ENCODE assay signal across 8 cellular contexts in the genomic region with DNA sequence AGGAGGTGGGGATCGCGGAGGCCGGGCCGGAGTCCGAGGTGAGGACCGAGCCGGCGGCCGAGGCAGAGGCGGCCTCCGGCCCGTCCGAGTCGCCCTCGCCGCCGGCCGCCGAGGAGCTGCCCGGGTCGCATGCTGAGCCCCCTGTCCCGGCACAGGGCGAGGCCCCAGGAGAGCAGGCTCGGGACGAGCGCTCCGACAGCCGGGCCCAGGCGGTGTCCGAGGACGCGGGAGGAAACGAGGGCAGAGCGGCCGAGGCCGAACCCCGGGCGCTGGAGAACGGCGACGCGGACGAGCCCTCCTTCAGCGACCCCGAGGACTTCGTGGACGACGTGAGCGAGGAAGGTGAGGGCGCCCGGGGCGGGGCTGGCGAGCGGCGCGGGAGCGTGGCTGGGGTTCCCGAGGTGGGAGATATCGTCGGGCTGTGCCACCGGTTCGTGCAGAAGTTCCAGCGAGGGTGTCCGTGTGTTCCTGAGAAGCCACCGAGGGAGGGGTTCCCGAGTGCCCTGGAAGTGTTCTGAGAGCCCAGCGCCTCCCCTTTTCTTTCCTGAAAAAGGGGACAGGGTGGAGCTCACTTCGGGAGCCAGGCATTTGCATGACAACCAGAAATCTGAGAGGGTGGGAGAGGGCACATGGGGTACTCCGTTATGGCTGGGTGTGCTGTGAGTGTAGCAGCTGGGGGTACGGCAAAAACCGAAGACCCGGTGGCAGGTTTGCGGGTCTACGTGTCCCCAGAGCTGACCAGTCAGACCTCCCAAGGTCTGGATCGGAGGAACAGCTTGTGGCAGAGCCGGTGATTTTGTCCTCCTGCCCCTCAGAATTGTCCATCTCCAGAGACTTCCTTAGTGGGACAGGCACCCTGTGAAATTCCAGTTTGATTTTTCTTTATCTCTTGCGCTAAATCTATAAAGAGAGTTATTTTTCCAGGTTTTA. TPM values are rescaled to one million over a fixed set of nuclear protein-coding genes. Genes with fewer than 3 reads are reported as not detected.
A peak's percentile ranks its signal among the peaks of the same experiment; 100 is the strongest.
DNase-seq lines count a peak whose midpoint lies in the region; ATAC-seq, FAIRE-seq and TF ChIP-seq lines count a peak whose summit lies in the region.

No MANE protein-coding gene starts in this region.

- RAD21 ChIA-PET in GM12878 (lab: Charles Lee; ENCODE audit: unreplicated experiment) = interaction anchor here (0.7 to 3.5 kb wide), 5 partner anchors 9 to 113 kb away, joined by 3 to 28 read pairs (median 3); no protein-coding TSS in a partner anchor

- no peaks in the 10 kb centered on the region for H3K36me3 ChIP-seq in Caco-2 (ENCODE audit: control insufficient read depth, insufficient read depth, low read length)
- peaks cover 48% of the 10 kb centered on the region for H3K36me3 ChIP-seq in HAP-1 (replicated peaks)
- H3K36me3 ChIP-seq in OCI-LY3 (replicated peaks; ENCODE audit: low read depth, low read length) = peaks cover 31% of the 10 kb centered on the region
- H3K36me3 ChIP-seq in GM12878 (ENCODE audit: control insufficient read depth in 2 of 2, insufficient read depth in 2 of 2, low read length in 1 of 2) = peaks cover 4 to 13% of the 10 kb centered on the region in 2 experiments; a peak in 2 of 4 replicates
- H3K36me3 ChIP-seq in HepG2 (replicated peaks in 1 of 2; ENCODE audit: control insufficient read depth in 1 of 2, insufficient read depth in 2 of 2, low read length in 2 of 2) = peaks cover 8 to 33% of the 10 kb centered on the region in 2 experiments; a peak in 4 of 5 replicates
- H3K36me3 ChIP-seq in stomach = peaks cover 0 to 28% (median 19%) of the 10 kb centered on the region in 4 donors

- H3K9me3 Mint-ChIP-seq in Caco-2 (ENCODE audit: unreplicated experiment) = no peaks in the 10 kb centered on the region

- SMC1A ChIA-PET in GM12878 (lab: Charles Lee; ENCODE audit: uncharacterized antibody, unreplicated experiment) = interaction anchor here (0.8 to 1.4 kb wide), 4 partner anchors 7 to 145 kb away, joined by 3 to 5 read pairs (median 4); no protein-coding TSS in a partner anchor

- H3K4me1 ChIP-seq in Caco-2 (no peaks in the 10 kb centered on the region), HAP-1 (peaks cover 21% of the 10 kb centered on the region), OCI-LY3 (ENCODE audit: low read length) (peaks cover 13% of the 10 kb centered on the region; the same call in 1 of the 2 replicates), GM12878 (ENCODE audit: control insufficient read depth, insufficient read depth, low read length) (peaks cover 12% of the 10 kb centered on the region), HepG2 (ENCODE audit: insufficient read depth, low read length) (peaks cover 62% of the 10 kb centered on the region), stomach (peaks cover 36 to 64% (median 55%) of the 10 kb centered on the region in 4 donors)

- peak; percentile 3; the same call in 2 of the 3 replicates for ATAC-seq in GM12878
- no peak for ATAC-seq in HepG2

- H2AFZ ChIP-seq in OCI-LY3 (ENCODE audit: low read depth, low read length) = no peak overlapping the region
- H2AFZ ChIP-seq in GM12878 (ENCODE audit: control insufficient read depth, low read depth, low read length) = no peak overlapping the region
- H2AFZ ChIP-seq in HepG2 (ENCODE audit: low read length) = no peak overlapping the region

- peaks cover 65% of the 10 kb centered on the region for H3K36me3 Mint-ChIP-seq in Caco-2 (ENCODE audit: insufficient read depth, unreplicated experiment)

- POLR2A ChIA-PET in Caco-2 (lab: Charles Lee) = interaction anchor here (1.0 to 1.1 kb wide), 2 partner anchors 113 to 123 kb away, joined by 3 read pairs; partner anchors contain the start of gene MAD1L1
- POLR2A ChIA-PET in GM12878 (lab: Charles Lee) = interaction anchor here (0.7 to 1.0 kb wide), 4 partner anchors 48 to 1478 kb away, joined by 3 to 4 read pairs (median 4); partner anchors contain the start of gene CHST12
- POLR2A ChIA-PET in HepG2 (lab: Yijun Ruan, JAX) = no interaction called here

- TF ChIP-seq CTCF in Caco-2 (IDR thresholded peaks at IDR 0.05; ENCODE audit: insufficient read depth in 1 of 2, low read depth in 1 of 2, low read length in 1 of 2, severe bottlenecking in 1 of 2, unreplicated experiment in 1 of 2) (no peak), OCI-LY3 (IDR thresholded peaks at IDR 0.05; ENCODE audit: low read depth, low read length) (no peak), GM12878 (IDR thresholded peaks at IDR 0.05 in 2 of 3, conservative IDR thresholded peaks at IDR 0.05 in 1 of 3; ENCODE audit: control insufficient read depth in 2 of 3, extremely low read depth in 1 of 3, insufficient read depth in 1 of 3, low read depth in 3 of 3, low read length in 3 of 3) (no peak), HepG2 (CRISPR knock-in tag; IDR thresholded peaks at IDR 0.05) (peak; percentile 5; the same call in 1 of the 2 replicates), stomach (IDR thresholded peaks at IDR 0.05) (no peak), GM20000 (IDR thresholded peaks at IDR 0.05; ENCODE audit: extremely low read depth, missing control alignments) (no peak)

- H3K4me3 ChIP-seq in Caco-2 (ENCODE audit: low read depth, low read length) = peak overlapping the region; percentile 99
- peak overlapping the region; percentile 56 for H3K4me3 ChIP-seq in HAP-1
- peak overlapping the region; percentile 97 for H3K4me3 ChIP-seq in OCI-LY3 (ENCODE audit: low read length)
- H3K4me3 ChIP-seq in GM12878 = peak overlapping the region; percentile 93
- H3K4me3 ChIP-seq in HepG2 (replicated peaks in 1 of 3; ENCODE audit: insufficient read depth in 1 of 3, low read depth in 2 of 3, low read length in 3 of 3) = peak overlapping the region; percentile 96 to 98 (median 97)
- H3K4me3 ChIP-seq in stomach = peak overlapping the region; percentile 88 to 100 (median 100)

- BruUV-seq in Caco-2 (replicated peaks; lab: Mats Ljungman, UMichigan) = TSS peak; percentile 34
- BruUV-seq in GM12878 (replicated peaks; lab: Mats Ljungman, UMichigan) = TSS peak; percentile 61
- TSS peak; percentile 57 for BruUV-seq in HepG2 (replicated peaks; lab: Mats Ljungman, UMichigan)

- FAIRE-seq in GM12878 (lab: Jason Lieb, UNC) (no peak), HepG2 (lab: Jason Lieb, UNC) (no peak)

- peaks cover 72% of the 10 kb centered on the region for H3K79me2 ChIP-seq in OCI-LY3 (ENCODE audit: low read length)
- peaks cover 69% of the 10 kb centered on the region for H3K79me2 ChIP-seq in GM12878 (ENCODE audit: control insufficient read depth, insufficient read depth, low read length)
- H3K79me2 ChIP-seq in HepG2 (ENCODE audit: insufficient read depth, low read length) = peaks cover 68% of the 10 kb centered on the region

- CTCF ChIA-PET in Caco-2 (lab: Charles Lee) = interaction anchor here (0.6 to 0.9 kb wide), 2 partner anchors 79 to 114 kb away, joined by 3 to 4 read pairs; no protein-coding TSS in a partner anchor
- CTCF ChIA-PET in GM12878 (lab: Yijun Ruan, JAX) = interaction anchor here (0.6 to 1.5 kb wide), 7 partner anchors 8 to 114 kb away, joined by 3 to 10 read pairs (median 4); no protein-coding TSS in a partner anchor
- CTCF ChIA-PET in HepG2 (lab: Yijun Ruan, JAX; ENCODE audit: low intra/inter-chr PET ratio, low total read pairs) = no interaction called here

- peak overlapping the region; percentile 100 for H3K27ac Mint-ChIP-seq in Caco-2 (ENCODE audit: unreplicated experiment)

- TF ChIP-seq RAD21 in GM12878 (IDR thresholded peaks at IDR 0.05; ENCODE audit: insufficient read depth, low read depth, low read length) (no peak), HepG2 (CRISPR knock-in tag; IDR thresholded peaks at IDR 0.05) (no peak)

- H3K27me3 Mint-ChIP-seq in Caco-2 (ENCODE audit: insufficient read depth, unreplicated experiment) = no peaks in the 10 kb centered on the region

- H3K4me1 Mint-ChIP-seq in Caco-2 (ENCODE audit: low read depth, unreplicated experiment) = peaks cover 8% of the 10 kb centered on the region

- TF ChIP-seq POLR2A in GM12878 (IDR thresholded peaks at IDR 0.05; ENCODE audit: low read depth, low read length) (peak; percentile 55), HepG2 (IDR thresholded peaks at IDR 0.05; ENCODE audit: insufficient read depth in 1 of 2, low read depth in 2 of 2, low read length in 2 of 2) (peak in 1 of 2 experiments; percentile 13; a peak in 1 of 4 replicates), stomach (IDR thresholded peaks at IDR 0.05) (no peak)

- H3K4me2 ChIP-seq in OCI-LY3 (ENCODE audit: low read length) (peak overlapping the region; percentile 98), GM12878 (ENCODE audit: control insufficient read depth, insufficient read depth) (peak overlapping the region; percentile 75), HepG2 (ENCODE audit: low read depth, low read length) (peak overlapping the region; percentile 80)

- H3K9me3 ChIP-seq in Caco-2 (no peaks in the 10 kb centered on the region), HAP-1 (no peaks in the 10 kb centered on the region), OCI-LY3 (ENCODE audit: insufficient read depth, low read length) (no peaks in the 10 kb centered on the region), GM12878 (replicated peaks; ENCODE audit: control insufficient read depth, insufficient read depth, low read length) (no peaks in the 10 kb centered on the region), HepG2 (ENCODE audit: low read length) (no peaks in the 10 kb centered on the region), stomach (no peaks in the 10 kb centered on the region)

- H3K9ac ChIP-seq in OCI-LY3 (ENCODE audit: low read length) (peak overlapping the region; percentile 94), GM12878 (ENCODE audit: control insufficient read depth, insufficient read depth, low read length) (peak overlapping the region; percentile 97), HepG2 (ENCODE audit: insufficient read depth, low read depth, low read length) (peak overlapping the region; percentile 100)

- in situ Hi-C loops in HAP-1 (cut with MboI; ENCODE audit: low sequenced_read_pairs) (no loop called here), GM12878 (cut with MboI) (no loop called here), HepG2 (cut with HindIII; ENCODE audit: extremely low pct_ligation_motif_present, low pct_unique_long_range_greater_than_20kb) (no loop called here)

- under 1% methylated on average over 45 of the region's 77 CpGs for WGBS in GM12878 (ENCODE audit: insufficient coverage, insufficient replicate concordance, low lambda C conversion rate, missing lambda C conversion rate)
- 4% methylated on average over 10 of the region's 77 CpGs for WGBS in HepG2 (ENCODE audit: low lambda C conversion rate)
- WGBS in stomach, 5 donors = 0 to 1% (median 1%) methylated on average over 28 to 77 of the region's 77 CpGs

- H3K27ac ChIP-seq in OCI-LY3 (ENCODE audit: low read length) (peak overlapping the region; percentile 55), GM12878 (ENCODE audit: control insufficient read depth, insufficient read depth) (peak overlapping the region; percentile 99), HepG2 (ENCODE audit: extremely low read length, insufficient read depth, low read length) (peak overlapping the region; percentile 100), stomach (peak overlapping the region; percentile 53 to 100 (median 95))

- H3K27me3 ChIP-seq in Caco-2 (replicated peaks; ENCODE audit: control insufficient read depth, insufficient read depth, low read length) (no peaks in the 10 kb centered on the region), HAP-1 (ENCODE audit: low read depth) (no peaks in the 10 kb centered on the region), OCI-LY3 (ENCODE audit: low read depth, low read length) (no peaks in the 10 kb centered on the region), GM12878 (replicated peaks in 1 of 2; ENCODE audit: control insufficient read depth in 2 of 2, insufficient read depth in 2 of 2, low read length in 1 of 2) (no peaks in the 10 kb centered on the region), HepG2 (ENCODE audit: control insufficient read depth in 1 of 2, insufficient read depth in 2 of 2, low read length in 2 of 2) (no peaks in the 10 kb centered on the region; a peak in 1 of 5 replicates), stomach (no peaks in the 10 kb centered on the region)

- intact Hi-C loops in Caco-2 (cut with micrococcal nuclease; ENCODE audit: unreplicated experiment) = no loop called here
- intact Hi-C loops in GM12878 (cut with micrococcal nuclease; ENCODE audit: unreplicated experiment) = loop anchor here (2.0 kb wide), 2 partner anchors 41 to 51 kb away; partner anchors contain the start of gene SNX8
- intact Hi-C loops in HepG2 (cut with micrococcal nuclease; ENCODE audit: unreplicated experiment) = loop anchor here (2.0 kb wide), 1 partner anchor 113 kb away; the partner anchor contains the start of genes MRM2 and NUDT1
- intact Hi-C loops in stomach (cut with DNase I; ENCODE audit: low total_unique reads) = no loop called here

- H4K20me1 ChIP-seq in OCI-LY3 (ENCODE audit: insufficient read depth, low read length) (peaks cover 41% of the 10 kb centered on the region), GM12878 (ENCODE audit: control insufficient read depth, insufficient read depth) (peaks cover 3% of the 10 kb centered on the region; the same call in 1 of the 2 replicates), HepG2 (ENCODE audit: insufficient read depth, low read length) (peaks cover 46% of the 10 kb centered on the region)

- TF ChIP-seq EP300 in GM12878 (IDR thresholded peaks at IDR 0.05; ENCODE audit: borderline replicate concordance in 1 of 2, control insufficient read depth in 1 of 2, low read depth in 2 of 2, low read length in 2 of 2) (no peak), HepG2 (IDR thresholded peaks at IDR 0.05; ENCODE audit: low read depth in 2 of 2, low read length in 2 of 2) (no peak), HepG2 (CRISPR knock-in tag; IDR thresholded peaks at IDR 0.05; ENCODE audit: borderline replicate concordance) (no peak), stomach (IDR thresholded peaks at IDR 0.05) (no peak)

- DNase-seq in Caco-2 (peak in 1 of 2 experiments; percentile 30), HAP-1 (ENCODE audit: low spot score in 2 of 2) (peak in 1 of 2 experiments; percentile 60), GM12878 (ENCODE audit: low read depth, low spot score) (no peak), HepG2 (ENCODE audit: low spot score) (no peak), stomach (no peak), GM20000 (ENCODE audit: low spot score) (no peak), SHP77 treated with DMSO at 0.1 percent for 48 hours (lab: John Stamatoyannopoulos, UW) (no peak)

- H3K4me3 Mint-ChIP-seq in Caco-2 (ENCODE audit: unreplicated experiment) = peak overlapping the region; percentile 94

RNA-seq across cellular contexts. Expression of gene EIF3B, which starts 0.7 kb away (rescaled TPM):
- 306 and 314 TPM in 2 replicates for total RNA-seq in Caco-2 (2022)
- 276 and 290 TPM in 2 replicates for total RNA-seq in GM12878 (2013; cell fraction: nucleolus; rRNA removed)
- total RNA-seq in GM12878 (2014; rRNA removed) = 154 and 166 TPM in 2 replicates
- total RNA-seq in GM12878 (2014; rRNA removed; fragmentation: Illumina TruSeq; extraction: Trizol) = 197 and 221 TPM in 2 replicates
- total RNA-seq in GM12878 (2021) = 232 and 251 TPM in 2 replicates
- polyA plus RNA-seq in GM12878 (2011; ENCODE audit: low read depth) = 108 TPM
- polyA plus RNA-seq in GM12878 (2011; rRNA removed) = 138 and 140 TPM in 2 replicates
- polyA plus RNA-seq in GM12878 (2011; cell fraction: cytosol; rRNA removed) = 110 and 132 TPM in 2 replicates
- 251 and 346 TPM in 2 replicates for polyA plus RNA-seq in GM12878 (2011; cell fraction: nucleus; rRNA removed)
- 135 and 193 TPM in 2 replicates for polyA plus RNA-seq in GM12878 (2012)
- 275 and 289 TPM in 2 replicates for polyA plus RNA-seq in GM12878 (2014; fragmentation: Illumina TruSeq; extraction: Trizol)
- polyA plus RNA-seq in GM12878 (2014; fragmentation: Nextera tagmentation; extraction: Ambion mirVana) = 10 to 100 TPM; 17.6 to 52.4 TPM
- polyA plus RNA-seq in GM12878 (2014; rRNA removed) = 167 and 173 TPM in 2 replicates
- 100 to 1,000 TPM in 1 of 2 experiments, 10 to 100 TPM in 1; 36.9 to 126 TPM for polyA plus RNA-seq in GM12878 (2016; fragmentation: Nextera tagmentation; extraction: Ambion mirVana)
- polyA minus RNA-seq in GM12878 (2011; rRNA and poly(A)+ RNA removed) = 127 and 134 TPM in 2 replicates
- polyA minus RNA-seq in GM12878 (2011; cell fraction: cytosol; rRNA and poly(A)+ RNA removed) = 52.5 and 58.8 TPM in 2 replicates
- 59.1 and 78.1 TPM in 2 replicates for polyA minus RNA-seq in GM12878 (2011; cell fraction: nucleus; rRNA and poly(A)+ RNA removed)
- total RNA-seq in HepG2 (2016; rRNA removed; fragmentation: Illumina TruSeq; extraction: Trizol) = 241 and 244 TPM in 2 replicates
- total RNA-seq in HepG2 (2016; cell fraction: cytosol; rRNA removed; fragmentation: Illumina TruSeq; extraction: Trizol; ENCODE audit: low read depth) = 49.6 and 52.0 TPM in 2 replicates
- total RNA-seq in HepG2 (2016; cell fraction: insoluble cytoplasmic fraction; rRNA removed; fragmentation: Illumina TruSeq; extraction: Trizol) = 219 and 236 TPM in 2 replicates
- total RNA-seq in HepG2 (2016; cell fraction: membrane; rRNA removed; fragmentation: Illumina TruSeq; extraction: Trizol) = 63.0 and 67.9 TPM in 2 replicates
- 134 and 151 TPM in 2 replicates for total RNA-seq in HepG2 (2016; cell fraction: nucleus; rRNA removed; fragmentation: Illumina TruSeq; extraction: Trizol)
- polyA plus RNA-seq in HepG2 (2011; rRNA removed) = 91.2 and 92.2 TPM in 2 replicates
- 70.3 and 78.7 TPM in 2 replicates for polyA plus RNA-seq in HepG2 (2011; cell fraction: cytosol; rRNA removed)
- polyA plus RNA-seq in HepG2 (2011; cell fraction: nucleus; rRNA removed) = 243 and 250 TPM in 2 replicates
- polyA plus RNA-seq in HepG2 (2012) = 151 and 176 TPM in 2 replicates
- polyA plus RNA-seq in HepG2 (2016; cell fraction: cytosol; fragmentation: Illumina TruSeq; extraction: Trizol; ENCODE audit: low read depth) = 11.2 and 14.3 TPM in 2 replicates
- 177 and 198 TPM in 2 replicates for polyA plus RNA-seq in HepG2 (2016; cell fraction: insoluble cytoplasmic fraction; fragmentation: Illumina TruSeq; extraction: Trizol; ENCODE audit: low read depth)
- polyA plus RNA-seq in HepG2 (2016; cell fraction: membrane; fragmentation: Illumina TruSeq; extraction: Trizol; ENCODE audit: low read depth) = 27.4 and 32.0 TPM in 2 replicates
- 244 and 264 TPM in 2 replicates for polyA plus RNA-seq in HepG2 (2016; cell fraction: nucleus; fragmentation: Illumina TruSeq; extraction: Trizol; ENCODE audit: insufficient read depth, low read depth)
- polyA minus RNA-seq in HepG2 (2011; rRNA and poly(A)+ RNA removed; ENCODE audit: low replicate concordance) = 152 and 244 TPM in 2 replicates
- 100 and 101 TPM in 2 replicates for polyA minus RNA-seq in HepG2 (2011; cell fraction: cytosol; rRNA and poly(A)+ RNA removed)
- polyA minus RNA-seq in HepG2 (2011; cell fraction: nucleus; rRNA and poly(A)+ RNA removed) = 124 and 130 TPM in 2 replicates
- total RNA-seq in stomach = 100 to 1,000 TPM; 115 to 373 (median 150) TPM
- 10 to 100 TPM; 64.8 to 90.1 (median 88.3) TPM for polyA plus RNA-seq in stomach

RNA-seq across cellular contexts. Expression of gene SNX8, which starts 41.1 kb away (rescaled TPM):
- total RNA-seq in Caco-2 (2022) (82.0 and 86.6 TPM in 2 replicates), GM12878 (2014; rRNA removed) (40.5 and 42.2 TPM in 2 replicates), GM12878 (2014; rRNA removed; fragmentation: Illumina TruSeq; extraction: Trizol) (46.5 and 51.6 TPM in 2 replicates), GM12878 (2021) (150 and 156 TPM in 2 replicates), HepG2 (2016; rRNA removed; fragmentation: Illumina TruSeq; extraction: Trizol) (20.6 and 33.7 TPM in 2 replicates), stomach (10 to 100 TPM in 3 of 5 donors, 1 to 10 TPM in 2; 7.7 to 72.9 (median 11.6) TPM)
- total RNA-seq in GM12878 (2013; cell fraction: nucleolus; rRNA removed) = 69.7 and 75.0 TPM in 2 replicates
- polyA plus RNA-seq in GM12878 (2011; ENCODE audit: low read depth) = 12.4 TPM
- polyA plus RNA-seq in GM12878 (2011; rRNA removed) (92.1 and 210 TPM in 2 replicates), GM12878 (2014; fragmentation: Illumina TruSeq; extraction: Trizol) (19.4 and 79.8 TPM in 2 replicates), GM12878 (2014; fragmentation: Nextera tagmentation; extraction: Ambion mirVana) (10 to 100 TPM in 1 of 2 experiments, 1 to 10 TPM in 1; 6.4 to 21.5 TPM), GM12878 (2014; rRNA removed) (115 and 118 TPM in 2 replicates), GM12878 (2016; fragmentation: Nextera tagmentation; extraction: Ambion mirVana) (100 to 1,000 TPM; 118 to 133 TPM), HepG2 (2011; rRNA removed) (45.2 and 46.2 TPM in 2 replicates), stomach (10 to 100 TPM; 11.7 to 13.4 (median 12.4) TPM)
- 146 and 248 TPM in 2 replicates for polyA plus RNA-seq in GM12878 (2011; cell fraction: cytosol; rRNA removed)
- 220 and 232 TPM in 2 replicates for polyA plus RNA-seq in GM12878 (2011; cell fraction: nucleus; rRNA removed)
- polyA plus RNA-seq in GM12878 (2012) = 101 and 127 TPM in 2 replicates
- 199 and 253 TPM in 2 replicates for polyA minus RNA-seq in GM12878 (2011; rRNA and poly(A)+ RNA removed)
- polyA minus RNA-seq in GM12878 (2011; cell fraction: cytosol; rRNA and poly(A)+ RNA removed) = 69.8 and 71.0 TPM in 2 replicates
- polyA minus RNA-seq in GM12878 (2011; cell fraction: nucleus; rRNA and poly(A)+ RNA removed) = 31.3 and 40.8 TPM in 2 replicates
- 10.1 and 10.2 TPM in 2 replicates for total RNA-seq in HepG2 (2016; cell fraction: cytosol; rRNA removed; fragmentation: Illumina TruSeq; extraction: Trizol; ENCODE audit: low read depth)
- 22.2 and 35.3 TPM in 2 replicates for total RNA-seq in HepG2 (2016; cell fraction: insoluble cytoplasmic fraction; rRNA removed; fragmentation: Illumina TruSeq; extraction: Trizol)
- total RNA-seq in HepG2 (2016; cell fraction: membrane; rRNA removed; fragmentation: Illumina TruSeq; extraction: Trizol) = 13.0 and 13.3 TPM in 2 replicates
- total RNA-seq in HepG2 (2016; cell fraction: nucleus; rRNA removed; fragmentation: Illumina TruSeq; extraction: Trizol) = 18.8 and 19.1 TPM in 2 replicates
- polyA plus RNA-seq in HepG2 (2011; cell fraction: cytosol; rRNA removed) = 17.4 and 28.0 TPM in 2 replicates
- 34.3 and 35.3 TPM in 2 replicates for polyA plus RNA-seq in HepG2 (2011; cell fraction: nucleus; rRNA removed)
- 22.7 and 25.0 TPM in 2 replicates for polyA plus RNA-seq in HepG2 (2012)
- 8.9 and 11.6 TPM in 2 replicates for polyA plus RNA-seq in HepG2 (2016; cell fraction: cytosol; fragmentation: Illumina TruSeq; extraction: Trizol; ENCODE audit: low read depth)
- 46.0 and 46.5 TPM in 2 replicates for polyA plus RNA-seq in HepG2 (2016; cell fraction: insoluble cytoplasmic fraction; fragmentation: Illumina TruSeq; extraction: Trizol; ENCODE audit: low read depth)
- 14.2 and 16.9 TPM in 2 replicates for polyA plus RNA-seq in HepG2 (2016; cell fraction: membrane; fragmentation: Illumina TruSeq; extraction: Trizol; ENCODE audit: low read depth)
- polyA plus RNA-seq in HepG2 (2016; cell fraction: nucleus; fragmentation: Illumina TruSeq; extraction: Trizol; ENCODE audit: insufficient read depth, low read depth) = 34.2 and 34.5 TPM in 2 replicates
- 102 and 111 TPM in 2 replicates for polyA minus RNA-seq in HepG2 (2011; rRNA and poly(A)+ RNA removed; ENCODE audit: low replicate concordance)
- polyA minus RNA-seq in HepG2 (2011; cell fraction: cytosol; rRNA and poly(A)+ RNA removed) = 18.2 and 21.3 TPM in 2 replicates
- 8.0 and 15.6 TPM in 2 replicates for polyA minus RNA-seq in HepG2 (2011; cell fraction: nucleus; rRNA and poly(A)+ RNA removed)

RNA-seq across cellular contexts. Expression of gene CHST12, which starts 48.1 kb away (rescaled TPM):
- total RNA-seq in Caco-2 (2022) (26.0 and 28.0 TPM in 2 replicates), GM12878 (2014; rRNA removed) (2.0 and 2.4 TPM in 2 replicates), GM12878 (2014; rRNA removed; fragmentation: Illumina TruSeq; extraction: Trizol) (0.78 and 1.1 TPM in 2 replicates), GM12878 (2021) (6.9 and 8.4 TPM in 2 replicates), HepG2 (2016; rRNA removed; fragmentation: Illumina TruSeq; extraction: Trizol) (3.7 and 6.4 TPM in 2 replicates), stomach (10 to 100 TPM in 2 of 5 donors, 1 to 10 TPM in 3; 1.7 to 23.0 (median 8.5) TPM)
- total RNA-seq in GM12878 (2013; cell fraction: nucleolus; rRNA removed) = 24.3 and 24.9 TPM in 2 replicates
- 4.6 TPM for polyA plus RNA-seq in GM12878 (2011; ENCODE audit: low read depth)
- polyA plus RNA-seq in GM12878 (2011; rRNA removed) (5.9 and 14.2 TPM in 2 replicates), GM12878 (2014; fragmentation: Illumina TruSeq; extraction: Trizol) (0.19 and 0.43 TPM in 2 replicates), GM12878 (2014; fragmentation: Nextera tagmentation; extraction: Ambion mirVana) (under 1 TPM; 0.05 to 0.33 TPM), GM12878 (2014; rRNA removed) (4.2 and 6.0 TPM in 2 replicates), GM12878 (2016; fragmentation: Nextera tagmentation; extraction: Ambion mirVana) (10 to 100 TPM; 11.8 TPM), HepG2 (2011; rRNA removed) (15.8 and 17.0 TPM in 2 replicates), stomach (1 to 10 TPM; 1.8 to 6.6 (median 6.0) TPM)
- polyA plus RNA-seq in GM12878 (2011; cell fraction: cytosol; rRNA removed) = 25.5 and 35.2 TPM in 2 replicates
- 18.3 and 23.4 TPM in 2 replicates for polyA plus RNA-seq in GM12878 (2011; cell fraction: nucleus; rRNA removed)
- polyA plus RNA-seq in GM12878 (2012) = 12.2 and 14.0 TPM in 2 replicates
- polyA minus RNA-seq in GM12878 (2011; rRNA and poly(A)+ RNA removed) = 9.7 and 19.3 TPM in 2 replicates
- polyA minus RNA-seq in GM12878 (2011; cell fraction: cytosol; rRNA and poly(A)+ RNA removed) = 12.7 and 14.5 TPM in 2 replicates
- polyA minus RNA-seq in GM12878 (2011; cell fraction: nucleus; rRNA and poly(A)+ RNA removed) = 3.3 and 7.9 TPM in 2 replicates
- total RNA-seq in HepG2 (2016; cell fraction: cytosol; rRNA removed; fragmentation: Illumina TruSeq; extraction: Trizol; ENCODE audit: low read depth) = 1.4 and 1.5 TPM in 2 replicates
- total RNA-seq in HepG2 (2016; cell fraction: insoluble cytoplasmic fraction; rRNA removed; fragmentation: Illumina TruSeq; extraction: Trizol) = 3.5 and 6.3 TPM in 2 replicates
- 3.9 and 4.8 TPM in 2 replicates for total RNA-seq in HepG2 (2016; cell fraction: membrane; rRNA removed; fragmentation: Illumina TruSeq; extraction: Trizol)
- total RNA-seq in HepG2 (2016; cell fraction: nucleus; rRNA removed; fragmentation: Illumina TruSeq; extraction: Trizol) = 5.8 and 6.9 TPM in 2 replicates
- 14.4 and 28.9 TPM in 2 replicates for polyA plus RNA-seq in HepG2 (2011; cell fraction: cytosol; rRNA removed)
- polyA plus RNA-seq in HepG2 (2011; cell fraction: nucleus; rRNA removed) = 16.3 and 21.2 TPM in 2 replicates
- polyA plus RNA-seq in HepG2 (2012) = 8.1 and 11.8 TPM in 2 replicates
- 3.3 and 4.7 TPM in 2 replicates for polyA plus RNA-seq in HepG2 (2016; cell fraction: cytosol; fragmentation: Illumina TruSeq; extraction: Trizol; ENCODE audit: low read depth)
- 5.7 and 8.1 TPM in 2 replicates for polyA plus RNA-seq in HepG2 (2016; cell fraction: insoluble cytoplasmic fraction; fragmentation: Illumina TruSeq; extraction: Trizol; ENCODE audit: low read depth)
- 5.6 and 6.2 TPM in 2 replicates for polyA plus RNA-seq in HepG2 (2016; cell fraction: membrane; fragmentation: Illumina TruSeq; extraction: Trizol; ENCODE audit: low read depth)
- polyA plus RNA-seq in HepG2 (2016; cell fraction: nucleus; fragmentation: Illumina TruSeq; extraction: Trizol; ENCODE audit: insufficient read depth, low read depth) = 21.2 and 23.6 TPM in 2 replicates
- polyA minus RNA-seq in HepG2 (2011; rRNA and poly(A)+ RNA removed; ENCODE audit: low replicate concordance) = 12.0 and 35.8 TPM in 2 replicates
- 12.9 and 20.5 TPM in 2 replicates for polyA minus RNA-seq in HepG2 (2011; cell fraction: cytosol; rRNA and poly(A)+ RNA removed)
- 5.7 TPM in 2 replicates for polyA minus RNA-seq in HepG2 (2011; cell fraction: nucleus; rRNA and poly(A)+ RNA removed)

Comparison
In these comparisons a context has a peak if more than half of its experiments do, and no peak if none do; other contexts are left out.
1. intact Hi-C loops: an anchor here in GM12878 (2.0 kb wide) and HepG2 (2.0 kb wide); none called in Caco-2 and stomach.